ENCODE assay signal across 17 cellular contexts in the genomic region with DNA sequence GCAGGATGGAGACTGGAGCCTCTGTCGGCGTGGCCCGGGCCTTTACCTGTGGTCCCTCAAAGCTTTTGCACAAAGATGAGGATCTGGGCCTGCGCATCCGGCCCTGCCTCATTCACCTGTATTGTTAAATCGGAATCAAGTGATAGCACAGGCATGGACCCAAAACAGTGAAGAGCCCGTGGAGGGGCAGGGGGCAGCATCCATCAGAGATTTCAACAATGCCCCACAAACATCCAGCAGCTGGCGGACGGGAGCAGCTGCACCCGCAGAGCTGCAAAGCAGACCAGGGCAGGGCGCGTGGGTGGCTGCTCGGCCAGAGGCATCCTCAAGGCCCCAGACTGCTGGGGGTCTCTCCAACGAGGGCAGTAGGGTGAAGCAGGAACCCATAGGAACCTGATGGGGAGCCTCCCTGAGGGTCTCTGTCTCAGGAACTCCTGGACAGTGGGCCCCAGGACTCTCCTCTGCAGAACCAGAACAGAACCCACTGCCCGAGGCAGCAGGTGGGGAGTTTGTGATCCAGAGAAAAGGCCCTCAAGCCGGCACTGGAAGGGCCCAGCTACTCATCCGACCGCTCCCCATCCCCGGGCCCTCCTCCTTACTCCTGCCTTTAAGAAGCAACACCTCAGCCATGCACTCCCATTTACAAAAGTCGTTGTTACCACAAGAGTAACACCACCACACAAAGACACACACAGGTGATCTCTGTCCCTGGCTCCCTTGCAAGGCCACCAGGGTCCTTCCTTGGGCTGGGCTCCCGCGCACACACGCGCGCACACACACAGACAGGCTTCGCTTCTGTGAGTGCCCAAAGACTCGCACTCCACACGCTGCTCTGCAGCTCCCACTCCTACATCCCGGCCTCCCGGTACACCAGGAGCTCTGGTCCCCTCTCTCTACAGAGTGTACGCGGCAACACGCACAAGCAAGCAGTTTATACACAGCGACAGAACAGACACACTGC. TPM values are rescaled to one million over a fixed set of nuclear protein-coding genes. Genes with fewer than 3 reads are reported as not detected.
DNase-seq lines count a peak whose midpoint lies in the region; ATAC-seq and TF ChIP-seq lines count a peak whose summit lies in the region.
"Had no signal": no experiment of that assay in that cellular context is flagged by ENCODE, and none has a peak within 500 bp of the region (broad histone marks: within the 10 kb centered on the region; RNA-seq: fewer than 3 reads in every experiment).

No MANE protein-coding gene starts in this region.

- H3K36me3 ChIP-seq in left ventricle myocardium inferior = no peaks in the 10 kb centered on the region
- H3K36me3 ChIP-seq in endodermal cell (ENCODE audit: control insufficient read depth, insufficient read depth, low read length) = peaks cover 5% of the 10 kb centered on the region
- peaks cover 0 to 32% (median 2%) of the 10 kb centered on the region in 6 donors for H3K36me3 ChIP-seq in spleen
- H3K36me3 ChIP-seq: SJSA1 had no signal

- ATAC-seq in stimulated activated effector memory CD8-positive, alpha-beta T cell treated with anti-CD3 and anti-CD28 coated beads, Interleukin-12 subunit alpha, Interleukin-12 subunit beta, amount 100 ng/mL, for 72 hours = no peak
- ATAC-seq in HG03521 (IDR thresholded peaks at IDR 0.05; ENCODE audit: unreplicated experiment) = no peak

- TF ChIP-seq CTCF in left ventricle myocardium inferior (IDR thresholded peaks at IDR 0.05; ENCODE audit: borderline replicate concordance) = no peak
- TF ChIP-seq CTCF in endodermal cell (conservative IDR thresholded peaks at IDR 0.05) = no peak
- TF ChIP-seq CTCF in spleen (IDR thresholded peaks at IDR 0.05 in 8 of 11, conservative IDR thresholded peaks at IDR 0.05 in 3 of 11) = no peak

- H3K9me3 Mint-ChIP-seq in endodermal cell = no peaks in the 10 kb centered on the region
- no peaks in the 10 kb centered on the region for H3K9me3 Mint-ChIP-seq in stimulated activated effector memory CD8-positive, alpha-beta T cell treated with anti-CD3 and anti-CD28 coated beads, Interleukin-12 subunit alpha, Interleukin-12 subunit beta, amount 100 ng/mL, for 72 hours
- H3K9me3 Mint-ChIP-seq: IgD-negative memory B cell had no signal

- H3K36me3 Mint-ChIP-seq in endodermal cell (ENCODE audit: low read depth) = peaks cover 6% of the 10 kb centered on the region
- peaks cover 6% of the 10 kb centered on the region for H3K36me3 Mint-ChIP-seq in stimulated activated effector memory CD8-positive, alpha-beta T cell treated with anti-CD3 and anti-CD28 coated beads, Interleukin-12 subunit alpha, Interleukin-12 subunit beta, amount 100 ng/mL, for 72 hours

- H3K27ac ChIP-seq in left ventricle myocardium inferior (replicated peaks) (no peak overlapping the region), endodermal cell (ENCODE audit: low read depth, low read length) (no peak overlapping the region), spleen (no peak overlapping the region)
- H3K27ac ChIP-seq: C4-2B, SJSA1 had no signal

- intact Hi-C loops in cardiac septum (cut with DNase I) = no loop called here
- intact Hi-C loops in left ventricle myocardium inferior (cut with micrococcal nuclease) = no loop called here
- intact Hi-C loops in spleen (cut with DNase I; ENCODE audit: low total_unique reads) = no loop called here

- H3K4me3 ChIP-seq in left ventricle myocardium inferior (no peak overlapping the region), endodermal cell (ENCODE audit: low read length) (no peak overlapping the region), spleen (no peak overlapping the region)
- H3K4me3 ChIP-seq: SJSA1 had no signal

- H3K9me3 ChIP-seq in left ventricle myocardium inferior (replicated peaks) (no peaks in the 10 kb centered on the region), endodermal cell (ENCODE audit: control insufficient read depth, low read length) (no peaks in the 10 kb centered on the region), spleen (no peaks in the 10 kb centered on the region)
- H3K9me3 ChIP-seq: SJSA1 had no signal

- peak; percentile 71 for DNase-seq in cardiac septum (ENCODE audit: low spot score)
- no peak for DNase-seq in left ventricle myocardium inferior
- peak; percentile 34 for DNase-seq in endodermal cell
- DNase-seq in myocyte (ENCODE audit: low read depth) = peak; percentile 66
- peak; percentile 70 for DNase-seq in spleen
- DNase-seq in stimulated activated effector memory CD8-positive, alpha-beta T cell treated with anti-CD3 and anti-CD28 coated beads, Interleukin-12 subunit alpha, Interleukin-12 subunit beta, amount 100 ng/mL, for 72 hours (ENCODE audit: low spot score in 2 of 2) = no peak
- DNase-seq in NCI-H69 (lab: John Stamatoyannopoulos, UW) = no peak
- DNase-seq: DMS153; MV-4-11; NCI-H1417 treated with DMSO at 0.1 percent for 48 hours; NCI-H1930; NK-92 treated with Interleukin-12 subunit alpha and Interleukin-12 subunit beta, amount 100 ng/mL, for 24 hours; RPMI8226 had no signal

- no peak overlapping the region for H3K4me3 Mint-ChIP-seq in endodermal cell
- H3K4me3 Mint-ChIP-seq in stimulated activated effector memory CD8-positive, alpha-beta T cell treated with anti-CD3 and anti-CD28 coated beads, Interleukin-12 subunit alpha, Interleukin-12 subunit beta, amount 100 ng/mL, for 72 hours = no peak overlapping the region
- H3K4me3 Mint-ChIP-seq: IgD-negative memory B cell had no signal

- no peak overlapping the region for H3K27ac Mint-ChIP-seq in endodermal cell
- no peak overlapping the region for H3K27ac Mint-ChIP-seq in stimulated activated effector memory CD8-positive, alpha-beta T cell treated with anti-CD3 and anti-CD28 coated beads, Interleukin-12 subunit alpha, Interleukin-12 subunit beta, amount 100 ng/mL, for 72 hours
- H3K27ac Mint-ChIP-seq: IgD-negative memory B cell had no signal

- H3K4me1 ChIP-seq in left ventricle myocardium inferior = peaks cover 9% of the 10 kb centered on the region
- no peaks in the 10 kb centered on the region for H3K4me1 ChIP-seq in endodermal cell (ENCODE audit: control insufficient read depth, insufficient read depth, low read length)
- peaks cover 11 to 32% (median 23%) of the 10 kb centered on the region in 6 donors for H3K4me1 ChIP-seq in spleen
- H3K4me1 ChIP-seq: SJSA1 had no signal

- no peaks in the 10 kb centered on the region for H3K4me1 Mint-ChIP-seq in endodermal cell
- peaks cover 14% of the 10 kb centered on the region for H3K4me1 Mint-ChIP-seq in stimulated activated effector memory CD8-positive, alpha-beta T cell treated with anti-CD3 and anti-CD28 coated beads, Interleukin-12 subunit alpha, Interleukin-12 subunit beta, amount 100 ng/mL, for 72 hours

- 93 to 95% methylated on average over 25 to 34 of the region's 34 CpGs for WGBS in endodermal cell (ENCODE audit: insufficient coverage in 1 of 2, insufficient read length in 1 of 2), 2 experiments
- WGBS in spleen, 5 donors = 93 to 96% (median 93%) methylated on average over 26 to 34 of the region's 34 CpGs

- no peak for TF ChIP-seq POLR2A in spleen (IDR thresholded peaks at IDR 0.05)

- H3K27me3 ChIP-seq in left ventricle myocardium inferior (ENCODE audit: low read depth) = no peaks in the 10 kb centered on the region
- no peaks in the 10 kb centered on the region for H3K27me3 ChIP-seq in endodermal cell (ENCODE audit: control insufficient read depth, insufficient read depth, low read length, poor library complexity, severe bottlenecking)
- H3K27me3 ChIP-seq in spleen (replicated peaks in 1 of 7) = no peaks in the 10 kb centered on the region
- H3K27me3 ChIP-seq: SJSA1 had no signal

- H3K9ac ChIP-seq in endodermal cell (ENCODE audit: extremely low read depth, low read length, poor library complexity, severe bottlenecking) = no peak overlapping the region

- no peaks in the 10 kb centered on the region for H3K27me3 Mint-ChIP-seq in endodermal cell (ENCODE audit: insufficient read depth)
- H3K27me3 Mint-ChIP-seq: IgD-negative memory B cell had no signal

RNA-seq across cellular contexts. Expression of gene HDAC4, which starts 28.8 kb away (rescaled TPM):
- total RNA-seq in cardiac septum (34.4 TPM), left ventricle myocardium inferior (23.9 TPM), endodermal cell (10 to 100 TPM; 45.7 to 51.2 TPM), myocyte (38.5 and 78.0 TPM in 2 replicates), spleen (100 to 1,000 TPM in 2 of 7 donors, 10 to 100 TPM in 5; 58.0 to 122 (median 79.4) TPM)
- polyA plus RNA-seq in endodermal cell (2013, experiment 1 of 2) = 11.1 TPM
- 13.9 TPM for polyA plus RNA-seq in endodermal cell (2013, experiment 2 of 2)
- polyA plus RNA-seq in myocyte (2012) = 14.7 TPM
- polyA plus RNA-seq in spleen = 10 to 100 TPM in 1 of 3 donors, 1 to 10 TPM in 2; 3.2 to 10.1 (median 3.8) TPM

Comparison
In these comparisons a context has a peak if more than half of its experiments do, and no peak if none do; other contexts are left out.
1. DNase-seq: peak in cardiac septum (single experiment), endodermal cell (single experiment), myocyte (single experiment) and spleen (single experiment); none in left ventricle myocardium inferior (single experiment), stimulated activated effector memory CD8-positive, alpha-beta T cell treated with anti-CD3 and anti-CD28 coated beads, Interleukin-12 subunit alpha, Interleukin-12 subunit beta, amount 100 ng/mL, for 72 hours (0 of 2) and NCI-H69 (single experiment).